10 cellular contexts compared by ENCODE assay signal in the genomic region with DNA sequence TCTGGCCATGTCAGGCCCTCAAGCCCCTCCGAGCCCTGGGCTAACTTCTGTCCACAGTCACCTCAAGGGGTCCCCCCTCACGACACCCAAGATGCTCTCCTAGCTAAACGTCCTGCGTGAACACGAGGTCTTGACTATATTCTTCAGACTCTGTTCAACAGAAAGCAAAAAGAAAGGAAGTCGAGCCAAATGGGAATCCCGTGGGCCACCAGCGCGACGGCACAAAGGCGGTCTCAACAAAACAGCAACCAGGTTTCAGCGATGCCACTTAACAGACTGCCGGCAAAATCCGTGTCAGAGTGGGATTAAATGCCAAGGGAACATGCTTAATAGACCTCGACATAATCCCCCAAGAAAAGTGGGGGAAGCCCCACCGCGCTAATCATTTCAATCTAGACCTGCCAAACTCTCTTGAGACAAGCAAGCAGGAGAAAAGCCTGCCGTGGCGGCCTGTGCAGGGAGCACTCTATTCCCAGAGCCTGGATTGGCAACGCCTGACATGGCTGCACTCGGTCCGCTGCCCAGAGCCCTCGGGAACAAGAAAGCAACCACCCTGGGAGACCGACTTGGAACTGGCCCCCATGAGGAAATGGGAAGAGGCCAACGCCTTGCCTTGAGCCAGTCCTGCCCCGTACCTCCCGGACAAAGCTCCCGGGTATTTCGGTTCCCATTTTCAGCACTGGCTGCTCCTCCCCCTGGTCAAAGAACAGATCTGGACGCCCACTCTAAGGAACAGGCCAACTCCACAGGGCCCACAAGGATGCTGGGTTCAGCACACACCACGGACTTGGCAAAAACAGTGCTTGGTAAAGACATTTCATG. TPM values are rescaled to one million over a fixed set of nuclear protein-coding genes. Genes with fewer than 3 reads are reported as not detected.
DNase-seq lines count a peak whose midpoint lies in the region; ATAC-seq and TF ChIP-seq lines count a peak whose summit lies in the region.
"Had no signal": no experiment of that assay in that cellular context is flagged by ENCODE, and none has a peak within 500 bp of the region (broad histone marks: within the 10 kb centered on the region; RNA-seq: fewer than 3 reads in every experiment).

No MANE protein-coding gene starts in this region.

- H3K36me3 ChIP-seq in thyroid gland: no peaks in the 10 kb centered on the region

- no peaks in the 10 kb centered on the region for H3K9me3 Mint-ChIP-seq in activated CD4-positive, alpha-beta T cell treated with anti-CD3 and anti-CD28 coated beads for 36 hours (ENCODE audit: low read depth)
- H3K9me3 Mint-ChIP-seq: activated CD4-positive, alpha-beta T cell treated with anti-CD3 and anti-CD28 coated beads, Interleukin-2, amount 10 ng/mL, durations not matched to agents 7 days and 5 days had no signal

- H3K27me3 Mint-ChIP-seq in activated CD4-positive, alpha-beta T cell treated with anti-CD3 and anti-CD28 coated beads for 36 hours: no peaks in the 10 kb centered on the region
- H3K27me3 Mint-ChIP-seq: activated CD4-positive, alpha-beta T cell treated with anti-CD3 and anti-CD28 coated beads, Interleukin-2, amount 10 ng/mL, durations not matched to agents 7 days and 5 days had no signal

- H3K27me3 ChIP-seq in dorsolateral prefrontal cortex (no peaks in the 10 kb centered on the region), thyroid gland (no peaks in the 10 kb centered on the region)

- H3K4me3 ChIP-seq in dorsolateral prefrontal cortex: peak overlapping the region in 44 of 59 donors; percentile 5 to 50 (median 20)
- H3K4me3 ChIP-seq in thyroid gland (replicated peaks in 1 of 3): no peak overlapping the region

- ATAC-seq in activated CD4-positive, alpha-beta T cell treated with anti-CD3 and anti-CD28 coated beads for 36 hours: no peak
- no peak for ATAC-seq in GM21786 (IDR thresholded peaks at IDR 0.05; ENCODE audit: unreplicated experiment)

- H3K4me3 Mint-ChIP-seq in activated CD4-positive, alpha-beta T cell treated with anti-CD3 and anti-CD28 coated beads for 36 hours: no peak overlapping the region
- H3K4me3 Mint-ChIP-seq: activated CD4-positive, alpha-beta T cell treated with anti-CD3 and anti-CD28 coated beads, Interleukin-2, amount 10 ng/mL, durations not matched to agents 7 days and 5 days had no signal

- no peak for TF ChIP-seq POLR2A in thyroid gland (IDR thresholded peaks at IDR 0.05)

- H3K4me1 ChIP-seq in thyroid gland: peaks cover 58 to 85% of the 10 kb centered on the region in 2 donors

- no peak for DNase-seq in activated CD4-positive, alpha-beta T cell treated with anti-CD3 and anti-CD28 coated beads for 36 hours
- no peak for DNase-seq in activated CD4-positive, alpha-beta T cell treated with anti-CD3 and anti-CD28 coated beads, Interleukin-2, amount 50 U/mL, for 48 hours
- peak in 7 of 10 donors; percentile 46 to 76 (median 60) for DNase-seq in dorsolateral prefrontal cortex
- peak; percentile 18 for DNase-seq in middle frontal gyrus (ENCODE audit: extremely low spot score, low spot score)
- DNase-seq in thyroid gland: peak; percentile 78 to 83
- no peak for DNase-seq in NCI-H446 treated with DMSO at 0.1 percent for 48 hours (lab: John Stamatoyannopoulos, UW)
- DNase-seq in foreskin melanocyte: no peak
- DNase-seq: activated CD4-positive, alpha-beta T cell treated with anti-CD3 and anti-CD28 coated beads, Interleukin-2, amount 10 ng/mL, durations not matched to agents 7 days and 5 days; stimulated activated CD4-positive, alpha-beta T cell treated with anti-CD3 and anti-CD28 coated beads, Interleukin-15, amount 100 ng/mL, for 24 hours had no signal

- H3K9me3 ChIP-seq in thyroid gland: no peaks in the 10 kb centered on the region

- peaks cover 63% of the 10 kb centered on the region for H3K4me1 Mint-ChIP-seq in activated CD4-positive, alpha-beta T cell treated with anti-CD3 and anti-CD28 coated beads for 36 hours

- 48% methylated on average over 22 to 31 of the region's 31 CpGs for WGBS in thyroid gland, 2 donors

- POLR2A ChIA-PET in activated CD4-positive, alpha-beta T cell treated with anti-CD3 and anti-CD28 coated beads for 36 hours (lab: Charles Lee): no interaction called here

- peak overlapping the region; percentile 25 for H3K27ac Mint-ChIP-seq in activated CD4-positive, alpha-beta T cell treated with anti-CD3 and anti-CD28 coated beads for 36 hours

- intact Hi-C loops in activated CD4-positive, alpha-beta T cell treated with anti-CD3 and anti-CD28 coated beads for 36 hours (cut with DNase I, micrococcal nuclease): no loop called here
- intact Hi-C loops in dorsolateral prefrontal cortex (cut with DNase I) (no loop called here), thyroid gland (cut with DNase I) (no loop called here)

- H3K36me3 Mint-ChIP-seq in activated CD4-positive, alpha-beta T cell treated with anti-CD3 and anti-CD28 coated beads for 36 hours (ENCODE audit: low read depth): peaks cover 49% of the 10 kb centered on the region

- H3K27ac ChIP-seq in dorsolateral prefrontal cortex (peak overlapping the region in 56 of 59 donors; percentile 15 to 85 (median 71)), thyroid gland (peak overlapping the region; percentile 92 to 95 (median 94))

- TF ChIP-seq CTCF in dorsolateral prefrontal cortex (IDR thresholded peaks at IDR 0.05 in 54 of 56, conservative IDR thresholded peaks at IDR 0.05 in 2 of 56; ENCODE audit: low read depth in 1 of 56, partially characterized antibody in 56 of 56): no peak
- TF ChIP-seq CTCF in thyroid gland (IDR thresholded peaks at IDR 0.05): no peak

- CTCF ChIA-PET in activated CD4-positive, alpha-beta T cell treated with anti-CD3 and anti-CD28 coated beads for 36 hours (lab: Charles Lee): interaction anchor here (0.8 to 1.9 kb wide), 2 partner anchors 15 to 25 kb away, joined by 3 to 6 read pairs; no protein-coding TSS in a partner anchor

RNA-seq across cellular contexts. Expression of a gene that starts 16.0 kb away (rescaled TPM):
- total RNA-seq in activated CD4-positive, alpha-beta T cell treated with anti-CD3 and anti-CD28 coated beads for 36 hours: 100 to 1,000 TPM in 1 of 2 experiments, 10 to 100 TPM in 1; 88.6 to 128 TPM
- total RNA-seq in dorsolateral prefrontal cortex (10 to 100 TPM; 28.4 to 56.1 (median 40.3) TPM), thyroid gland (10 to 100 TPM; 19.1 to 36.7 (median 31.3) TPM)

RNA-seq across cellular contexts. Expression of a gene that starts 33.0 kb away (rescaled TPM):
- total RNA-seq in activated CD4-positive, alpha-beta T cell treated with anti-CD3 and anti-CD28 coated beads for 36 hours: 100 to 1,000 TPM; 143 to 156 TPM
- total RNA-seq in dorsolateral prefrontal cortex (100 to 1,000 TPM in 2 of 120 experiments, 10 to 100 TPM in 118; 50.2 to 109 (median 75.1) TPM), thyroid gland (100 to 1,000 TPM in 3 of 4 donors, 10 to 100 TPM in 1; 79.5 to 119 (median 103) TPM)

RNA-seq across cellular contexts. Expression of a gene that starts 49.2 kb away (rescaled TPM):
- 10 to 100 TPM; 16.3 to 52.7 TPM for total RNA-seq in activated CD4-positive, alpha-beta T cell treated with anti-CD3 and anti-CD28 coated beads for 36 hours
- 100 to 1,000 TPM in 7 of 120 experiments, 10 to 100 TPM in 113; 40.1 to 114 (median 78.7) TPM for total RNA-seq in dorsolateral prefrontal cortex
- 100 to 1,000 TPM in 1 of 4 donors, 10 to 100 TPM in 3; 45.1 to 100 (median 67.2) TPM for total RNA-seq in thyroid gland

Comparison
In these comparisons a context has a peak if more than half of its experiments do, and no peak if none do; other contexts are left out.
1. DNase-seq: peak in dorsolateral prefrontal cortex (7 of 10), middle frontal gyrus (single experiment) and thyroid gland (2 of 2); none in activated CD4-positive, alpha-beta T cell treated with anti-CD3 and anti-CD28 coated beads for 36 hours (single experiment), activated CD4-positive, alpha-beta T cell treated with anti-CD3 and anti-CD28 coated beads, Interleukin-2, amount 50 U/mL, for 48 hours (0 of 2), NCI-H446 treated with DMSO at 0.1 percent for 48 hours (single experiment) and foreskin melanocyte (single experiment).
2. H3K4me3 ChIP-seq: peak in dorsolateral prefrontal cortex (44 of 59); none in thyroid gland (0 of 3).